In the genomic region with DNA sequence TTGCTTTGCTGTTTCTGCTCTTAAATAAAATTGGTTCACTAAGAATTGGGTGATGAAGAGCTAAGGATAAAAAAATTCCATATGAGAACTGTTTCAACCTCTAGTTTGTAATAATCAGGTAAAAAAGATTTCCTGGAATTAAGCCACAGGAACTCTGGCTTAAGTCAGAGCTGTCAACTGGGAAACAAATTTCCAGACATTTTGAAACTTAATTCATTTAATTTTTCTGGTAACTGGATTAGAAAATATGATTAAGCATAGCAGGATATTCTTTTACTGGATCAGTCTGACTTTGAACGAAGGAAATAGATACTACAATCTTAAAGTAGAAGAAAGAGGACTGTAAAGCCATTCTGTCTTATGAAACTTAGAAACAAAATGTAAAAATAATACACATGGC, we compare ENCODE assay signal across 7 cellular contexts. TPM values are rescaled to one million over a fixed set of nuclear protein-coding genes. Genes with fewer than 3 reads are reported as not detected.
"Had no signal": no experiment of that assay in that cellular context is flagged by ENCODE, and none has a peak within 500 bp of the region (broad histone marks: within the 10 kb centered on the region; RNA-seq: fewer than 3 reads in every experiment).

No MANE protein-coding gene starts in this region.

- H3K9me3 Mint-ChIP-seq: IgD-negative memory B cell had no signal

- H3K27ac Mint-ChIP-seq: IgD-negative memory B cell had no signal

- H3K27ac ChIP-seq: HL-60 had no signal

- ATAC-seq: HepG2, K562 had no signal

- H3K4me3 ChIP-seq: K562 had no signal

- H3K4me1 Mint-ChIP-seq: IgD-negative memory B cell had no signal

- H3K4me3 Mint-ChIP-seq: IgD-negative memory B cell had no signal

- H3K36me3 Mint-ChIP-seq: IgD-negative memory B cell had no signal

RNA-seq across cellular contexts. Expression of gene VIP, which starts 1.3 kb away (rescaled TPM):
- total RNA-seq: HepG2, HT-29, HT1080, IMR-90, K562 had no signal
- polyA plus RNA-seq: HepG2, IgD-negative memory B cell, IMR-90 had no signal

RNA-seq across cellular contexts. Expression of gene MYCT1, which starts 51.6 kb away (rescaled TPM):
- total RNA-seq: HepG2, HT-29 had no signal
- polyA plus RNA-seq: HepG2, IgD-negative memory B cell had no signal
